ENCODE assay signal across 1 cellular context in the genomic region with DNA sequence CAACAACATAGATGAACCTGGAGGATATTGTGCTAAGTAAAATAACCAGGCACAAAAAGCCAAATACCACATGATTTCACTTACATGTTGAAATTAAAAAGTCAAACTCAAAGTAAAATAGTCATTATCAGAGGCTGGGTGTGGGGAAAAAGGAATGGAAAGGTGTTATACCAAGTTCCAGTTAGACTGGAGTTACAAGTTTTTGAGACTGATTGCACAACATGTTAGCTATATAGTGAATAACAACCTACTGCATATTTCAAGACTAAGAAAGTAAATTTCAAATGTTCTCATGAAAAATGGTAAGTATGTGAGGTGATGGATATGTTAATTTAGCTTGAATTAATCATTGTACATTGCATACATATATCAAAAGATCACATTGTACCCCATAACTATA.
TF ChIP-seq lines count a peak whose summit lies in the region.

No MANE protein-coding gene starts in this region.

TF ChIP-seq in HepG2, 621 proteins besides CTCF, POLR2A, EP300 and RAD21:
- TF ChIP-seq, protein P1, sequence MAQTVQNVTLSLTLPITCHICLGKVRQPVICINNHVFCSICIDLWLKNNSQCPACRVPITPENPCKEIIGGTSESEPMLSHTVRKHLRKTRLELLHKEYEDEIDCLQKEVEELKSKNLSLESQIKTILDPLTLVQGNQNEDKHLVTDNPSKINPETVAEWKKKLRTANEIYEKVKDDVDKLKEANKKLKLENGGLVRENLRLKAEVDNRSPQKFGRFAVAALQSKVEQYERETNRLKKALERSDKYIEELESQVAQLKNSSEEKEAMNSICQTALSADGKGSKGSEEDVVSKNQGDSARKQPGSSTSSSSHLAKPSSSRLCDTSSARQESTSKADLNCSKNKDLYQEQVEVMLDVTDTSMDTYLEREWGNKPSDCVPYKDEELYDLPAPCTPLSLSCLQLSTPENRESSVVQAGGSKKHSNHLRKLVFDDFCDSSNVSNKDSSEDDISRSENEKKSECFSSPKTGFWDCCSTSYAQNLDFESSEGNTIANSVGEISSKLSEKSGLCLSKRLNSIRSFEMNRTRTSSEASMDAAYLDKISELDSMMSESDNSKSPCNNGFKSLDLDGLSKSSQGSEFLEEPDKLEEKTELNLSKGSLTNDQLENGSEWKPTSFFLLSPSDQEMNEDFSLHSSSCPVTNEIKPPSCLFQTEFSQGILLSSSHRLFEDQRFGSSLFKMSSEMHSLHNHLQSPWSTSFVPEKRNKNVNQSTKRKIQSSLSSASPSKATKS (CRISPR knock-in tag; IDR thresholded peaks at IDR 0.05) = no peak
- TF ChIP-seq CEBPB (IDR thresholded peaks at IDR 0.05; ENCODE audit: borderline replicate concordance, low read depth, low read length) = peak; percentile 74
TF ChIP-seq in HepG2: peak in this region for 1.
